1 cellular context compared by ENCODE assay signal in the genomic region with DNA sequence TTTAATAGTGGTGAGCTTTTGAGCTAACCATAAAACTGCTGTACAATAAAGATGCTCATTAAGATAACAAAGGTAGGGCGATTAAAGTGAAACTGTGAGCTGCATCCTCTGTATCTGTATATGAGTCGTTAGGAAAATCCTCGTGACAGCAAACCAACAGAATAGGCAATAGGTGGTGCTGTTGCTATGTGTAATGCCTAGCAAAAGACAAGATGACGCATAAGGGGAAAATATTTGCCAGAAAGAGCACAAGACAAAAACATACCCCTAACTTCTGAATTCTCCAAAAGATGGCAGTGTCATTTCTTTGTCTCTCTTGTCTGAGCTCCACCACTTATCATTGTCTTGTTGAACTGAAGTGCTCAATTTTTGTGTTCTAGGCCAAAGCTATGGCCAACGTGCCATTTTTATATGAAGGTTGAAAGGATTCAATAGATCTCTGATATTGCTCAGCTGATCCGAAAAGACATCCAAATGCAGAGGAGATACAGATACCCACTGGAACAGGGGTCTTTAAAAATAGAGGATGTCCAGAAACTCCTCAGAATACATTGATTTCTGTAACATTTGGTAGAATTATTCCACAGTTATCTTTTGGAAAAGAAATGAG.
TF ChIP-seq lines count a peak whose summit lies in the region.

No MANE protein-coding gene starts in this region.

TF ChIP-seq in GM12878, 131 proteins besides CTCF, POLR2A, EP300 and RAD21 (continued from another document):
- TF ChIP-seq, protein P1, sequence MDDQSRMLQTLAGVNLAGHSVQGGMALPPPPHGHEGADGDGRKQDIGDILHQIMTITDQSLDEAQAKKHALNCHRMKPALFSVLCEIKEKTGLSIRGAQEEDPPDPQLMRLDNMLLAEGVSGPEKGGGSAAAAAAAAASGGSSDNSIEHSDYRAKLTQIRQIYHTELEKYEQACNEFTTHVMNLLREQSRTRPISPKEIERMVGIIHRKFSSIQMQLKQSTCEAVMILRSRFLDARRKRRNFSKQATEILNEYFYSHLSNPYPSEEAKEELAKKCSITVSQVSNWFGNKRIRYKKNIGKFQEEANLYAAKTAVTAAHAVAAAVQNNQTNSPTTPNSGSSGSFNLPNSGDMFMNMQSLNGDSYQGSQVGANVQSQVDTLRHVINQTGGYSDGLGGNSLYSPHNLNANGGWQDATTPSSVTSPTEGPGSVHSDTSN (IDR thresholded peaks at IDR 0.05; ENCODE audit: insufficient replicate concordance, low read depth, low read length) = no peak
- TF ChIP-seq EED (IDR thresholded peaks at IDR 0.05; ENCODE audit: low read depth) (no peak), FOS (IDR thresholded peaks at IDR 0.05; ENCODE audit: borderline replicate concordance, extremely low read depth, insufficient read length) (no peak), SMARCA5 (IDR thresholded peaks at IDR 0.05) (no peak), YY1 (IDR thresholded peaks at IDR 0.05; ENCODE audit: low read depth, low read length) (peak; percentile 41; the same call in 1 of the 2 replicates)
- TF ChIP-seq, protein P2, sequence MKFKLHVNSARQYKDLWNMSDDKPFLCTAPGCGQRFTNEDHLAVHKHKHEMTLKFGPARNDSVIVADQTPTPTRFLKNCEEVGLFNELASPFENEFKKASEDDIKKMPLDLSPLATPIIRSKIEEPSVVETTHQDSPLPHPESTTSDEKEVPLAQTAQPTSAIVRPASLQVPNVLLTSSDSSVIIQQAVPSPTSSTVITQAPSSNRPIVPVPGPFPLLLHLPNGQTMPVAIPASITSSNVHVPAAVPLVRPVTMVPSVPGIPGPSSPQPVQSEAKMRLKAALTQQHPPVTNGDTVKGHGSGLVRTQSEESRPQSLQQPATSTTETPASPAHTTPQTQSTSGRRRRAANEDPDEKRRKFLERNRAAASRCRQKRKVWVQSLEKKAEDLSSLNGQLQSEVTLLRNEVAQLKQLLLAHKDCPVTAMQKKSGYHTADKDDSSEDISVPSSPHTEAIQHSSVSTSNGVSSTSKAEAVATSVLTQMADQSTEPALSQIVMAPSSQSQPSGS (IDR thresholded peaks at IDR 0.05; ENCODE audit: low read length) = 0 out of 2 replicates have a peak, but pooled peaks have one; percentile 24
TF ChIP-seq in GM12878: peak in this region for 10.
